Comparison of ENCODE assay signal across 1 cellular context in genomic region chr16:10240854-10241613, GRCh38.
TF ChIP-seq lines count a peak whose summit lies in the region.

No MANE protein-coding gene starts in this region.

TF ChIP-seq in K562, 482 proteins besides CTCF, POLR2A, EP300 and RAD21 (continued from another document and continues in another):
- TF ChIP-seq, protein P1, sequence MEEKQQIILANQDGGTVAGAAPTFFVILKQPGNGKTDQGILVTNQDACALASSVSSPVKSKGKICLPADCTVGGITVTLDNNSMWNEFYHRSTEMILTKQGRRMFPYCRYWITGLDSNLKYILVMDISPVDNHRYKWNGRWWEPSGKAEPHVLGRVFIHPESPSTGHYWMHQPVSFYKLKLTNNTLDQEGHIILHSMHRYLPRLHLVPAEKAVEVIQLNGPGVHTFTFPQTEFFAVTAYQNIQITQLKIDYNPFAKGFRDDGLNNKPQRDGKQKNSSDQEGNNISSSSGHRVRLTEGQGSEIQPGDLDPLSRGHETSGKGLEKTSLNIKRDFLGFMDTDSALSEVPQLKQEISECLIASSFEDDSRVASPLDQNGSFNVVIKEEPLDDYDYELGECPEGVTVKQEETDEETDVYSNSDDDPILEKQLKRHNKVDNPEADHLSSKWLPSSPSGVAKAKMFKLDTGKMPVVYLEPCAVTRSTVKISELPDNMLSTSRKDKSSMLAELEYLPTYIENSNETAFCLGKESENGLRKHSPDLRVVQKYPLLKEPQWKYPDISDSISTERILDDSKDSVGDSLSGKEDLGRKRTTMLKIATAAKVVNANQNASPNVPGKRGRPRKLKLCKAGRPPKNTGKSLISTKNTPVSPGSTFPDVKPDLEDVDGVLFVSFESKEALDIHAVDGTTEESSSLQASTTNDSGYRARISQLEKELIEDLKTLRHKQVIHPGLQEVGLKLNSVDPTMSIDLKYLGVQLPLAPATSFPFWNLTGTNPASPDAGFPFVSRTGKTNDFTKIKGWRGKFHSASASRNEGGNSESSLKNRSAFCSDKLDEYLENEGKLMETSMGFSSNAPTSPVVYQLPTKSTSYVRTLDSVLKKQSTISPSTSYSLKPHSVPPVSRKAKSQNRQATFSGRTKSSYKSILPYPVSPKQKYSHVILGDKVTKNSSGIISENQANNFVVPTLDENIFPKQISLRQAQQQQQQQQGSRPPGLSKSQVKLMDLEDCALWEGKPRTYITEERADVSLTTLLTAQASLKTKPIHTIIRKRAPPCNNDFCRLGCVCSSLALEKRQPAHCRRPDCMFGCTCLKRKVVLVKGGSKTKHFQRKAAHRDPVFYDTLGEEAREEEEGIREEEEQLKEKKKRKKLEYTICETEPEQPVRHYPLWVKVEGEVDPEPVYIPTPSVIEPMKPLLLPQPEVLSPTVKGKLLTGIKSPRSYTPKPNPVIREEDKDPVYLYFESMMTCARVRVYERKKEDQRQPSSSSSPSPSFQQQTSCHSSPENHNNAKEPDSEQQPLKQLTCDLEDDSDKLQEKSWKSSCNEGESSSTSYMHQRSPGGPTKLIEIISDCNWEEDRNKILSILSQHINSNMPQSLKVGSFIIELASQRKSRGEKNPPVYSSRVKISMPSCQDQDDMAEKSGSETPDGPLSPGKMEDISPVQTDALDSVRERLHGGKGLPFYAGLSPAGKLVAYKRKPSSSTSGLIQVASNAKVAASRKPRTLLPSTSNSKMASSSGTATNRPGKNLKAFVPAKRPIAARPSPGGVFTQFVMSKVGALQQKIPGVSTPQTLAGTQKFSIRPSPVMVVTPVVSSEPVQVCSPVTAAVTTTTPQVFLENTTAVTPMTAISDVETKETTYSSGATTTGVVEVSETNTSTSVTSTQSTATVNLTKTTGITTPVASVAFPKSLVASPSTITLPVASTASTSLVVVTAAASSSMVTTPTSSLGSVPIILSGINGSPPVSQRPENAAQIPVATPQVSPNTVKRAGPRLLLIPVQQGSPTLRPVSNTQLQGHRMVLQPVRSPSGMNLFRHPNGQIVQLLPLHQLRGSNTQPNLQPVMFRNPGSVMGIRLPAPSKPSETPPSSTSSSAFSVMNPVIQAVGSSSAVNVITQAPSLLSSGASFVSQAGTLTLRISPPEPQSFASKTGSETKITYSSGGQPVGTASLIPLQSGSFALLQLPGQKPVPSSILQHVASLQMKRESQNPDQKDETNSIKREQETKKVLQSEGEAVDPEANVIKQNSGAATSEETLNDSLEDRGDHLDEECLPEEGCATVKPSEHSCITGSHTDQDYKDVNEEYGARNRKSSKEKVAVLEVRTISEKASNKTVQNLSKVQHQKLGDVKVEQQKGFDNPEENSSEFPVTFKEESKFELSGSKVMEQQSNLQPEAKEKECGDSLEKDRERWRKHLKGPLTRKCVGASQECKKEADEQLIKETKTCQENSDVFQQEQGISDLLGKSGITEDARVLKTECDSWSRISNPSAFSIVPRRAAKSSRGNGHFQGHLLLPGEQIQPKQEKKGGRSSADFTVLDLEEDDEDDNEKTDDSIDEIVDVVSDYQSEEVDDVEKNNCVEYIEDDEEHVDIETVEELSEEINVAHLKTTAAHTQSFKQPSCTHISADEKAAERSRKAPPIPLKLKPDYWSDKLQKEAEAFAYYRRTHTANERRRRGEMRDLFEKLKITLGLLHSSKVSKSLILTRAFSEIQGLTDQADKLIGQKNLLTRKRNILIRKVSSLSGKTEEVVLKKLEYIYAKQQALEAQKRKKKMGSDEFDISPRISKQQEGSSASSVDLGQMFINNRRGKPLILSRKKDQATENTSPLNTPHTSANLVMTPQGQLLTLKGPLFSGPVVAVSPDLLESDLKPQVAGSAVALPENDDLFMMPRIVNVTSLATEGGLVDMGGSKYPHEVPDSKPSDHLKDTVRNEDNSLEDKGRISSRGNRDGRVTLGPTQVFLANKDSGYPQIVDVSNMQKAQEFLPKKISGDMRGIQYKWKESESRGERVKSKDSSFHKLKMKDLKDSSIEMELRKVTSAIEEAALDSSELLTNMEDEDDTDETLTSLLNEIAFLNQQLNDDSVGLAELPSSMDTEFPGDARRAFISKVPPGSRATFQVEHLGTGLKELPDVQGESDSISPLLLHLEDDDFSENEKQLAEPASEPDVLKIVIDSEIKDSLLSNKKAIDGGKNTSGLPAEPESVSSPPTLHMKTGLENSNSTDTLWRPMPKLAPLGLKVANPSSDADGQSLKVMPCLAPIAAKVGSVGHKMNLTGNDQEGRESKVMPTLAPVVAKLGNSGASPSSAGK (IDR thresholded peaks at IDR 0.05), result peak; percentile 34; the same call in 1 of the 2 replicates
- TF ChIP-seq GATAD2A (IDR thresholded peaks at IDR 0.05), result no peak
- no peak for TF ChIP-seq CBFA2T3 (IDR thresholded peaks at IDR 0.05)
- TF ChIP-seq BRCA1 (IDR thresholded peaks at IDR 0.05), result no peak
- TF ChIP-seq BRCA1 (CRISPR knock-in tag; IDR thresholded peaks at IDR 0.05), result no peak
- TF ChIP-seq ZNF282 (CRISPR knock-in tag; IDR thresholded peaks at IDR 0.05), result no peak
- no peak for TF ChIP-seq ZNF318 (IDR thresholded peaks at IDR 0.05; ENCODE audit: borderline replicate concordance in 1 of 2, low read depth in 1 of 2)
- no peak for TF ChIP-seq ZHX1 (conservative IDR thresholded peaks at IDR 0.05; ENCODE audit: low read length)
- no peak for TF ChIP-seq SMAD2 (IDR thresholded peaks at IDR 0.05; ENCODE audit: low read depth, low read length)
- no peak for TF ChIP-seq OTX1 (CRISPR knock-in tag; IDR thresholded peaks at IDR 0.05)
- no peak for TF ChIP-seq TOE1 (IDR thresholded peaks at IDR 0.05; ENCODE audit: borderline replicate concordance)
- no peak for TF ChIP-seq TOE1 (CRISPR knock-in tag; IDR thresholded peaks at IDR 0.05; ENCODE audit: borderline replicate concordance, low read depth)
- TF ChIP-seq ZBTB8A (IDR thresholded peaks at IDR 0.05; ENCODE audit: partially characterized antibody), result no peak
- TF ChIP-seq RBM25 (IDR thresholded peaks at IDR 0.05; ENCODE audit: low read depth, low read length, severe bottlenecking), result no peak
- 0 out of 4 replicates have a peak, but pooled peaks of 1 of the 2 experiments have one; percentile 12 for TF ChIP-seq RCOR1 (IDR thresholded peaks at IDR 0.05; ENCODE audit: borderline replicate concordance in 1 of 2, low read depth in 2 of 2, low read length in 2 of 2)
- TF ChIP-seq ZNF316 (IDR thresholded peaks at IDR 0.05), result peak; percentile 98
- TF ChIP-seq ZNF766 (CRISPR knock-in tag; conservative IDR thresholded peaks at IDR 0.05), result no peak
- no peak for TF ChIP-seq SRSF1 (IDR thresholded peaks at IDR 0.05; ENCODE audit: low read depth, low read length)
- no peak for TF ChIP-seq ATF7 (IDR thresholded peaks at IDR 0.05)
- no peak for TF ChIP-seq STAT5B (CRISPR knock-in tag; IDR thresholded peaks at IDR 0.05)
- TF ChIP-seq, protein P2, sequence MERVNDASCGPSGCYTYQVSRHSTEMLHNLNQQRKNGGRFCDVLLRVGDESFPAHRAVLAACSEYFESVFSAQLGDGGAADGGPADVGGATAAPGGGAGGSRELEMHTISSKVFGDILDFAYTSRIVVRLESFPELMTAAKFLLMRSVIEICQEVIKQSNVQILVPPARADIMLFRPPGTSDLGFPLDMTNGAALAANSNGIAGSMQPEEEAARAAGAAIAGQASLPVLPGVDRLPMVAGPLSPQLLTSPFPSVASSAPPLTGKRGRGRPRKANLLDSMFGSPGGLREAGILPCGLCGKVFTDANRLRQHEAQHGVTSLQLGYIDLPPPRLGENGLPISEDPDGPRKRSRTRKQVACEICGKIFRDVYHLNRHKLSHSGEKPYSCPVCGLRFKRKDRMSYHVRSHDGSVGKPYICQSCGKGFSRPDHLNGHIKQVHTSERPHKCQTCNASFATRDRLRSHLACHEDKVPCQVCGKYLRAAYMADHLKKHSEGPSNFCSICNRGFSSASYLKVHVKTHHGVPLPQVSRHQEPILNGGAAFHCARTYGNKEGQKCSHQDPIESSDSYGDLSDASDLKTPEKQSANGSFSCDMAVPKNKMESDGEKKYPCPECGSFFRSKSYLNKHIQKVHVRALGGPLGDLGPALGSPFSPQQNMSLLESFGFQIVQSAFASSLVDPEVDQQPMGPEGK (CRISPR knock-in tag; IDR thresholded peaks at IDR 0.05; ENCODE audit: borderline replicate concordance), result no peak
- TF ChIP-seq KHSRP (IDR thresholded peaks at IDR 0.05), result no peak
- no peak for TF ChIP-seq MAZ (CRISPR knock-in tag; conservative IDR thresholded peaks at IDR 0.05 in 1 of 2, IDR thresholded peaks at IDR 0.05 in 1 of 2)
- no peak for TF ChIP-seq ZNF253 (CRISPR knock-in tag; conservative IDR thresholded peaks at IDR 0.05)
- TF ChIP-seq MBD2 (IDR thresholded peaks at IDR 0.05; ENCODE audit: borderline replicate concordance, low read depth), result no peak
- TF ChIP-seq RFX7 (CRISPR knock-in tag; IDR thresholded peaks at IDR 0.05), result no peak
- no peak for TF ChIP-seq ZBTB9 (CRISPR knock-in tag; IDR thresholded peaks at IDR 0.05)
- TF ChIP-seq JUND (IDR thresholded peaks at IDR 0.05; ENCODE audit: borderline replicate concordance, low read depth, low read length), result peak; percentile 15; the same call in 1 of the 2 replicates
- TF ChIP-seq JUND (tag; IDR thresholded peaks at IDR 0.05; ENCODE audit: borderline replicate concordance, low read depth, low read length), result no peak
- no peak for TF ChIP-seq GTF2B (IDR thresholded peaks at IDR 0.05; ENCODE audit: extremely low read depth, insufficient read length)
